In the genomic region with DNA sequence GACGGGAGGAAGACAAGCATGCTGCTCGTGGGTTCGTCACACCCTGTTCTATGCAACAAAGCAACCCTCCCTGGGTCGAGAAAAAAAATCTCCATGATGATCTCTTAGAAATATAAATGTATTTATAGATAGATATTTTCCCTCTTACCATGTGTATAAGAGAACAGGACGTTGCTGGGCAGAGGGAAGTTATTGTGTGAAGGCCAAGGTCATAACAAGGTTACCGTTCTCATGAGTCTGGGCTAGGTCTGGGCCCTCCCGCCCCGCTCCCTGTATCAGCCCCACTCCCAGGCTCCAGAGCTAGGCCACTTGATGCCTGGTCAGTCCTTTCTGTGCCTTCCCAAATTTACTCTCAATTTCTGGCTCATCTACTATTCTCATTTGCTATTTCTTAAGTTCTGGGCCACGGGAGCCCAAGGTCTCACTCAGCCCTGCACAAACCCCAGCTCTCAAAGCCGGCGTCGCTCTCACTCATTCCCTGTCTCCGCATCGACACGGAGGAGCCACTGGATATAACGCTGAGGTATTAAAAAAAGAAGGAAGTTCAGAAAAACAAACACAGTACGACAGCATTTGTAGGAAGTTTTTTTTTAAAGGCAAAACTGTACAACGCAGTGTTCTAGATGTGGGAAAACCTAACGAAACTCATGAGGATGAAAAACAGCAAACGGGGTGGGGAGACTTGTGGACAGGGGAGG, we compare ENCODE assay signal across 8 cellular contexts.
A peak's percentile ranks its signal among the peaks of the same experiment; 100 is the strongest.
DNase-seq lines count a peak whose midpoint lies in the region; ATAC-seq, FAIRE-seq and TF ChIP-seq lines count a peak whose summit lies in the region.

No MANE protein-coding gene starts in this region.

- H2AFZ ChIP-seq in OCI-LY3 (ENCODE audit: low read depth, low read length), result no peak overlapping the region

- H4K20me1 ChIP-seq in OCI-LY3 (ENCODE audit: insufficient read depth, low read length), result no peaks in the 10 kb centered on the region

- TF ChIP-seq CTCF in OCI-LY3 (IDR thresholded peaks at IDR 0.05; ENCODE audit: low read depth, low read length) (no peak), testis (IDR thresholded peaks at IDR 0.05) (no peak)

- no peak for ATAC-seq in HG03432 (IDR thresholded peaks at IDR 0.05; ENCODE audit: unreplicated experiment)

- peak overlapping the region; percentile 44 for H3K4me2 ChIP-seq in OCI-LY3 (ENCODE audit: low read length)

- H3K9me3 ChIP-seq in OCI-LY3 (ENCODE audit: insufficient read depth, low read length) (no peaks in the 10 kb centered on the region), testis (no peaks in the 10 kb centered on the region)

- H3K27ac ChIP-seq in OCI-LY3 (ENCODE audit: low read length), result no peak overlapping the region
- peak overlapping the region; percentile 67 to 90 for H3K27ac ChIP-seq in testis

- H3K79me2 ChIP-seq in OCI-LY3 (ENCODE audit: low read length), result no peaks in the 10 kb centered on the region

- DNase-seq in Daoy (ENCODE audit: low read depth), result peak; percentile 41
- peak; percentile 51 for DNase-seq in central memory CD4-positive, alpha-beta T cell
- peak; percentile 52 to 79 for DNase-seq in lung microvascular endothelial cell (ENCODE audit: low read depth in 2 of 2)
- peak; percentile 58 for DNase-seq in testis
- no peak for DNase-seq in GM19239 (ENCODE audit: insufficient read length, low spot score)
- DNase-seq in HTR-8/SVneo (ENCODE audit: insufficient read length, low spot score), result no peak

- H3K36me3 ChIP-seq in OCI-LY3 (replicated peaks; ENCODE audit: low read depth, low read length) (no peaks in the 10 kb centered on the region), testis (ENCODE audit: low read depth, missing control alignments) (no peaks in the 10 kb centered on the region)

- 4 to 6% methylated on average over 19 to 20 of the region's 20 CpGs for WGBS in testis, 2 donors

- H3K27me3 ChIP-seq in OCI-LY3 (ENCODE audit: low read depth, low read length) (no peaks in the 10 kb centered on the region), testis (no peaks in the 10 kb centered on the region)

- H3K4me3 ChIP-seq in OCI-LY3 (ENCODE audit: low read length) (no peak overlapping the region), testis (peak overlapping the region in 1 of 2 donors; percentile 32)

- no peak for TF ChIP-seq POLR2A in testis (IDR thresholded peaks at IDR 0.05)

- FAIRE-seq in GM19239 (lab: Jason Lieb, UNC) (no peak), HTR-8/SVneo (lab: Jason Lieb, UNC) (no peak)

- H3K9ac ChIP-seq in OCI-LY3 (ENCODE audit: low read length), result no peak overlapping the region

- H3K4me1 ChIP-seq in OCI-LY3 (ENCODE audit: low read length) (peaks cover 18% of the 10 kb centered on the region), testis (peaks cover 17% of the 10 kb centered on the region)

- intact Hi-C loops in testis (cut with DNase I; ENCODE audit: low total_unique reads), result no loop called here

Comparison
In these comparisons a context has a peak if more than half of its experiments do, and no peak if none do; other contexts are left out.
1. DNase-seq: peak in Daoy (single experiment), central memory CD4-positive, alpha-beta T cell (single experiment), lung microvascular endothelial cell (2 of 2) and testis (single experiment); none in GM19239 (single experiment) and HTR-8/SVneo (single experiment).